ENCODE assay signal across 16 cellular contexts in genomic region chr1:21263653-21264225, GRCh38. TPM values are rescaled to one million over a fixed set of nuclear protein-coding genes. Genes with fewer than 3 reads are reported as not detected.
A peak's percentile ranks its signal among the peaks of the same experiment; 100 is the strongest.
DNase-seq lines count a peak whose midpoint lies in the region; ATAC-seq and TF ChIP-seq lines count a peak whose summit lies in the region.
"Had no signal": no experiment of that assay in that cellular context is flagged by ENCODE, and none has a peak within 500 bp of the region (broad histone marks: within the 10 kb centered on the region; RNA-seq: fewer than 3 reads in every experiment).

No MANE protein-coding gene starts in this region.

- H3K18ac ChIP-seq in IMR-90 (ENCODE audit: low read depth, low read length), result no peak overlapping the region

- TF ChIP-seq POLR2A in IMR-90 (IDR thresholded peaks at IDR 0.05; ENCODE audit: low read depth, low read length), result no peak
- TF ChIP-seq POLR2A in stomach (IDR thresholded peaks at IDR 0.05), result no peak

- in situ Hi-C loops in IMR-90 (cut with MboI; ENCODE audit: low sequenced_read_pairs), result no loop called here

- 40% methylated on average over 1 of the region's 11 CpGs; no CpG with 5 or more reads in 1 of the 2 experiments for WGBS in IMR-90 (ENCODE audit: extremely low coverage in 2 of 2, insufficient read length in 1 of 2), 2 experiments
- 86% methylated on average over 11 of the region's 11 CpGs for WGBS in right cardiac atrium
- WGBS in stomach, 5 donors, result 84 to 94% (median 93%) methylated on average over 11 of the region's 11 CpGs

- H3K36me3 Mint-ChIP-seq in activated T-cell treated with anti-CD3 and anti-CD28 coated beads, Interleukin-2, amount 50 U/mL, for 4 hours (ENCODE audit: insufficient read depth), result peaks cover 44% of the 10 kb centered on the region

- DNase-seq in IMR-90 (no peak), right cardiac atrium (peak in 1 of 3 donors; percentile 60), stomach (no peak), colonic mucosa (no peak)
- no peak for DNase-seq in activated T-cell treated with anti-CD3 and anti-CD28 coated beads, Interleukin-2, amount 50 U/mL, for 4 hours
- DNase-seq: CD4-positive, alpha-beta memory T cell; mammary epithelial cell; NCI-H1694 treated with DMSO at 0.1 percent for 48 hours; NCI-H69; small intestine; T-cell had no signal

- TF ChIP-seq EP300 in stomach (IDR thresholded peaks at IDR 0.05), result no peak

- BruUV-seq in IMR-90 (replicated peaks; lab: Mats Ljungman, UMichigan), result no TSS peak

- H2BK5ac ChIP-seq in IMR-90 (ENCODE audit: low read depth, low read length, poor library complexity, severe bottlenecking), result peak overlapping the region; percentile 40

- dilution Hi-C loops in IMR-90 (cut with HindIII; ENCODE audit: low sequenced_read_pairs, unreplicated experiment), result no loop called here

- peaks cover 41% of the 10 kb centered on the region for H3K4me1 Mint-ChIP-seq in activated T-cell treated with anti-CD3 and anti-CD28 coated beads, Interleukin-2, amount 50 U/mL, for 4 hours (ENCODE audit: low read depth)

- no peak for TF ChIP-seq RAD21 in IMR-90 (IDR thresholded peaks at IDR 0.05; ENCODE audit: low read length)

- no peak for ATAC-seq in IMR-90 (ENCODE audit: low read depth)
- no peak for ATAC-seq in right cardiac atrium
- no peak for ATAC-seq in GM18519 (IDR thresholded peaks at IDR 0.05; ENCODE audit: low FRiP score, unreplicated experiment)
- ATAC-seq in activated T-cell treated with anti-CD3 and anti-CD28 coated beads, Interleukin-2, amount 50 U/mL, for 4 hours, result no peak
- ATAC-seq: T-cell had no signal

- peak overlapping the region; percentile 22 to 98 (median 91); a peak in 19 of 22 replicates for H3K4me2 ChIP-seq in BLaER1 treated with 17β-estradiol and CSF1 and Interleukin-3, amounts not matched to agents 10 nM and 100 nM
- H3K4me2 ChIP-seq in IMR-90 (ENCODE audit: low read depth, low read length), result no peak overlapping the region
- H3K4me2 ChIP-seq: neural progenitor cell had no signal

- H3K9me3 Mint-ChIP-seq in activated T-cell treated with anti-CD3 and anti-CD28 coated beads, Interleukin-2, amount 50 U/mL, for 4 hours, result no peaks in the 10 kb centered on the region
- H3K9me3 Mint-ChIP-seq: CD4-positive, alpha-beta memory T cell; dendritic cell treated with granulocyte-macrophage colony-stimulating factor and Interleukin-4, amounts not matched to agents 40 ng/mL and 50 ng/mL, for 4 days; neural progenitor cell; T-cell had no signal

- H3K4me1 ChIP-seq in BLaER1 treated with 17β-estradiol and CSF1 and Interleukin-3, amounts not matched to agents 10 nM and 100 nM, result peaks cover 36 to 53% (median 43%) of the 10 kb centered on the region in 10 experiments
- peaks cover 47% of the 10 kb centered on the region for H3K4me1 ChIP-seq in IMR-90 (ENCODE audit: control insufficient read depth, insufficient read depth, low read length)
- peaks cover 46% of the 10 kb centered on the region for H3K4me1 ChIP-seq in right cardiac atrium (ENCODE audit: control insufficient read depth, insufficient read depth, low read length)
- peaks cover 43 to 79% (median 54%) of the 10 kb centered on the region in 4 donors for H3K4me1 ChIP-seq in stomach
- H3K4me1 ChIP-seq in colonic mucosa, result peaks cover 4% of the 10 kb centered on the region

- H3K14ac ChIP-seq in IMR-90 (replicated peaks; ENCODE audit: low read depth, low read length), result peak overlapping the region; percentile 54; the same call in 1 of the 2 replicates

- intact Hi-C loops in IMR-90 (cut with micrococcal nuclease) (loop anchor here (2.0 to 10.0 kb wide), 2 partner anchors 71 to 311 kb away; no protein-coding TSS in a partner anchor), right cardiac atrium (cut with DNase I) (loop anchor here in 1 of 4 donors (10.0 kb wide), 1 partner anchor 61 kb away; no protein-coding TSS in a partner anchor), stomach (cut with DNase I; ENCODE audit: low total_unique reads) (no loop called here), colonic mucosa (cut with DNase I) (no loop called here)

- H2BK15ac ChIP-seq in IMR-90 (ENCODE audit: low read depth, low read length), result 0 out of 3 replicates have a peak overlapping the region, but pooled peaks have one; percentile 8

- peak overlapping the region; percentile 43 for H2BK120ac ChIP-seq in IMR-90 (ENCODE audit: low read depth, low read length)

- H2AK9ac ChIP-seq in IMR-90 (replicated peaks; ENCODE audit: low read depth, low read length, poor library complexity), result peak overlapping the region; percentile 83

- H3K9me3 ChIP-seq in BLaER1 treated with 17β-estradiol and CSF1 and Interleukin-3, amounts not matched to agents 10 nM and 100 nM (replicated peaks in 1 of 11), result peaks cover 7 to 21% (median 16%) of the 10 kb centered on the region in 11 experiments; a peak in 19 of 22 replicates
- H3K9me3 ChIP-seq in IMR-90 (ENCODE audit: control insufficient read depth, insufficient read depth, low read length) (no peaks in the 10 kb centered on the region), right cardiac atrium (ENCODE audit: control insufficient read depth, low read length) (no peaks in the 10 kb centered on the region), stomach (no peaks in the 10 kb centered on the region), colonic mucosa (no peaks in the 10 kb centered on the region)

- H3K4me3 Mint-ChIP-seq in activated T-cell treated with anti-CD3 and anti-CD28 coated beads, Interleukin-2, amount 50 U/mL, for 4 hours, result no peak overlapping the region
- H3K4me3 Mint-ChIP-seq: CD4-positive, alpha-beta memory T cell; dendritic cell treated with granulocyte-macrophage colony-stimulating factor and Interleukin-4, amounts not matched to agents 40 ng/mL and 50 ng/mL, for 4 days; neural progenitor cell; T-cell; WTC11 had no signal

- H2AFZ ChIP-seq in IMR-90 (replicated peaks; ENCODE audit: low read length, poor library complexity), result no peak overlapping the region
- H2AFZ ChIP-seq: neural progenitor cell had no signal

- no peaks in the 10 kb centered on the region for H3K27me3 Mint-ChIP-seq in activated T-cell treated with anti-CD3 and anti-CD28 coated beads, Interleukin-2, amount 50 U/mL, for 4 hours (ENCODE audit: low read depth)
- H3K27me3 Mint-ChIP-seq: CD4-positive, alpha-beta memory T cell; T-cell had no signal

- H3K9me1 ChIP-seq in IMR-90 (ENCODE audit: insufficient read depth, low read length), result peaks cover 44% of the 10 kb centered on the region

- POLR2A ChIA-PET in IMR-90 (lab: Charles Lee; ENCODE audit: unreplicated experiment), result no interaction called here

- peaks cover 0 to 11% (median 0%) of the 10 kb centered on the region in 11 experiments; a peak in 4 of 22 replicates for H3K27me3 ChIP-seq in BLaER1 treated with 17β-estradiol and CSF1 and Interleukin-3, amounts not matched to agents 10 nM and 100 nM
- H3K27me3 ChIP-seq in IMR-90 (ENCODE audit: control insufficient read depth, insufficient read depth, low read length), result no peaks in the 10 kb centered on the region
- H3K27me3 ChIP-seq in right cardiac atrium (ENCODE audit: control insufficient read depth, insufficient read depth), result no peaks in the 10 kb centered on the region
- H3K27me3 ChIP-seq in stomach, result no peaks in the 10 kb centered on the region
- H3K27me3 ChIP-seq in colonic mucosa, result no peaks in the 10 kb centered on the region
- H3K27me3 ChIP-seq: neural progenitor cell had no signal

- H3K36me3 ChIP-seq in BLaER1 treated with 17β-estradiol and CSF1 and Interleukin-3, amounts not matched to agents 10 nM and 100 nM, result peaks cover 11 to 24% (median 17%) of the 10 kb centered on the region in 11 experiments; a peak in 20 of 22 replicates
- peaks cover 36% of the 10 kb centered on the region for H3K36me3 ChIP-seq in IMR-90 (ENCODE audit: control insufficient read depth, insufficient read depth, low read length)
- H3K36me3 ChIP-seq in stomach, result peaks cover 19 to 73% (median 62%) of the 10 kb centered on the region in 4 donors
- H3K36me3 ChIP-seq in colonic mucosa, result no peaks in the 10 kb centered on the region
- H3K36me3 ChIP-seq: neural progenitor cell had no signal

- H4K8ac ChIP-seq in IMR-90 (ENCODE audit: low read depth in 2 of 2, low read length in 2 of 2), result peak overlapping the region in 1 of 2 experiments; percentile 27; a peak in 1 of 4 replicates

- peak overlapping the region; percentile 52 for H2BK20ac ChIP-seq in IMR-90 (ENCODE audit: low read depth, low read length)

- peak overlapping the region; percentile 58 for H3K4ac ChIP-seq in IMR-90 (ENCODE audit: low read depth, low read length)

- no peak overlapping the region for H4K5ac ChIP-seq in IMR-90 (ENCODE audit: low read depth, low read length)

- peak overlapping the region; percentile 49 for H4K91ac ChIP-seq in IMR-90 (ENCODE audit: insufficient read depth, low read depth, low read length)

- peaks cover 27 to 86% of the 10 kb centered on the region in 2 experiments for H3K79me1 ChIP-seq in IMR-90 (ENCODE audit: low read depth in 1 of 2, low read length in 2 of 2)

- H3K56ac ChIP-seq in IMR-90 (ENCODE audit: extremely low read depth, insufficient read depth, low read length), result no peak overlapping the region

- H3K9ac ChIP-seq in BLaER1 treated with 17β-estradiol and CSF1 and Interleukin-3, amounts not matched to agents 10 nM and 100 nM, result peak overlapping the region in 1 of 11 experiments; percentile 17; a peak in 1 of 22 replicates
- H3K9ac ChIP-seq in IMR-90 (ENCODE audit: low read depth, low read length), result no peak overlapping the region
- no peak overlapping the region for H3K9ac ChIP-seq in colonic mucosa (ENCODE audit: low read depth in 2 of 2, low read length in 2 of 2)
- H3K9ac ChIP-seq: neural progenitor cell had no signal

- 0 out of 22 replicates have a peak overlapping the region, but pooled peaks of 1 of the 11 experiments have one; percentile 84 for H3K27ac ChIP-seq in BLaER1 treated with 17β-estradiol and CSF1 and Interleukin-3, amounts not matched to agents 10 nM and 100 nM
- peak overlapping the region; percentile 20; the same call in 1 of the 2 replicates for H3K27ac ChIP-seq in IMR-90 (ENCODE audit: insufficient read depth, low read length)
- H3K27ac ChIP-seq in right cardiac atrium (ENCODE audit: low read length), result peak overlapping the region; percentile 55
- H3K27ac ChIP-seq in stomach, result peak overlapping the region in 4 of 5 donors; percentile 83 to 91 (median 87)
- no peak overlapping the region for H3K27ac ChIP-seq in colonic mucosa
- H3K27ac ChIP-seq: neural progenitor cell had no signal

- no peak overlapping the region for H3K4me3 ChIP-seq in BLaER1 treated with 17β-estradiol and CSF1 and Interleukin-3, amounts not matched to agents 10 nM and 100 nM
- no peak overlapping the region for H3K4me3 ChIP-seq in IMR-90 (ENCODE audit: insufficient read depth, low read depth, low read length)
- no peak overlapping the region for H3K4me3 ChIP-seq in right cardiac atrium (ENCODE audit: low read length)
- no peak overlapping the region for H3K4me3 ChIP-seq in stomach
- H3K4me3 ChIP-seq in colonic mucosa, result no peak overlapping the region
- H3K4me3 ChIP-seq: neural progenitor cell had no signal

- 0 out of 22 replicates have a peak, but pooled peaks cover 0 to 5% (median 0%) of the 10 kb centered on the region in 11 experiments for H4K20me1 ChIP-seq in BLaER1 treated with 17β-estradiol and CSF1 and Interleukin-3, amounts not matched to agents 10 nM and 100 nM
- no peaks in the 10 kb centered on the region for H4K20me1 ChIP-seq in IMR-90 (ENCODE audit: insufficient read depth, low read length)

- CTCF ChIA-PET in IMR-90 (lab: Yijun Ruan, JAX), result interaction anchor here (1.3 kb wide), 1 partner anchor 12 kb away, joined by 3 read pairs; no protein-coding TSS in a partner anchor

- H3K23ac ChIP-seq in IMR-90 (ENCODE audit: low read depth, low read length), result no peak overlapping the region

- TF ChIP-seq CTCF in IMR-90 (conservative IDR thresholded peaks at IDR 0.05; ENCODE audit: low read depth, low read length) (no peak), stomach (IDR thresholded peaks at IDR 0.05) (no peak), colonic mucosa (IDR thresholded peaks at IDR 0.05) (no peak)

- peak overlapping the region; percentile 71 for H2AK5ac ChIP-seq in IMR-90 (ENCODE audit: low read depth, low read length)

RNA-seq across cellular contexts. Expression of gene ECE1, which starts 26.5 kb away (rescaled TPM):
- total RNA-seq in IMR-90 (2012; rRNA removed), result 60.0 and 61.8 TPM in 2 replicates
- polyA plus RNA-seq in IMR-90 (2012; rRNA removed), result 124 and 133 TPM in 2 replicates
- polyA plus RNA-seq in IMR-90 (2012; cell fraction: cytosol; rRNA removed), result 90.4 and 122 TPM in 2 replicates
- polyA plus RNA-seq in IMR-90 (2012; cell fraction: nucleus; rRNA removed; ENCODE audit: low replicate concordance), result 71.7 and 82.4 TPM in 2 replicates
- 100 to 1,000 TPM in 3 of 4 donors, 10 to 100 TPM in 1; 99.1 to 158 (median 114) TPM for total RNA-seq in right cardiac atrium
- 76.2 TPM for polyA plus RNA-seq in right cardiac atrium
- 100 to 1,000 TPM in 2 of 5 donors, 10 to 100 TPM in 3; 40.2 to 574 (median 71.4) TPM for total RNA-seq in stomach
- polyA plus RNA-seq in stomach, result 10 to 100 TPM; 17.6 to 30.9 (median 25.4) TPM
- 100 to 1,000 TPM in 1 of 2 donors, 10 to 100 TPM in 1; 99.0 to 149 TPM for total RNA-seq in colonic mucosa
- 100 to 1,000 TPM; 121 to 168 (median 149) TPM for total RNA-seq in activated T-cell treated with anti-CD3 and anti-CD28 coated beads, Interleukin-2, amount 50 U/mL, for 4 hours
